ENCODE assay signal across 21 cellular contexts in the genomic region with DNA sequence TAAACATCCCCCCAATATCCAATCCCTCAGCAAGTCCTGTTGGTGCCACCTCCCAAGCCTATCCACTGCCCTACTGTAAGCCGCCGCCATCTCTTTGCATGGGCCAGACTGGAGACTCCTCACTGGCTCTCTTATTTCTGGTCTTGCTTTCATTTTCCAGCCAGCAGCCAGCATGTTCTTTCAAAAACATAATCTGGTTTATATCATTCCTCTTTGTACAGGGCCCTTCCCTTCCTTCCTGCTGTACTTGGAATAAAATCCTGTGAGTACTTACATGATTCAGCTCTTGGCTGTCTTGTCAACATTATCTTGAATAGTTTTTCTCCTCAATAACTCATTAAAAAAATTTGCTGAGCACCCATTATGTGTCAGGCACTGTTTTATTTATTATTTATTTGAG. TPM values are rescaled to one million over a fixed set of nuclear protein-coding genes. Genes with fewer than 3 reads are reported as not detected.
A peak's percentile ranks its signal among the peaks of the same experiment; 100 is the strongest.
DNase-seq lines count a peak whose midpoint lies in the region; ATAC-seq and TF ChIP-seq lines count a peak whose summit lies in the region.
"Had no signal": no experiment of that assay in that cellular context is flagged by ENCODE, and none has a peak within 500 bp of the region (broad histone marks: within the 10 kb centered on the region; RNA-seq: fewer than 3 reads in every experiment).

No MANE protein-coding gene starts in this region.

- H3K36me3 Mint-ChIP-seq in WTC11, result no peaks in the 10 kb centered on the region
- H3K36me3 Mint-ChIP-seq: stimulated activated naive B cell treated with anti-CD40 and anti-IgM and Interleukin-4, amounts not matched to agents 10 μg/mL and 1 μg/mL and 100 μg/mL, for 72 hours had no signal

- H3K9me3 ChIP-seq in mucosa of descending colon (no peaks in the 10 kb centered on the region), testis (no peaks in the 10 kb centered on the region)

- CTCF ChIA-PET in WTC11 (lab: Charles Lee), result interaction anchor here (0.8 to 4.7 kb wide), 4 partner anchors 9 to 25 kb away, joined by 3 to 23 read pairs (median 9); no protein-coding TSS in a partner anchor

- H3K27ac ChIP-seq in angular gyrus (ENCODE audit: low read depth, low read length) (peak overlapping the region; percentile 52), testis (no peak overlapping the region)
- H3K27ac ChIP-seq: VCaP had no signal

- H3K4me1 ChIP-seq in mucosa of descending colon (ENCODE audit: low read depth) (no peaks in the 10 kb centered on the region), testis (peaks cover 3% of the 10 kb centered on the region)

- H3K4me3 Mint-ChIP-seq in WTC11, result no peak overlapping the region
- H3K4me3 Mint-ChIP-seq: activated CD4-positive, alpha-beta memory T cell treated with anti-CD3 and anti-CD28 coated beads, Interleukin-2, amount 10 ng/mL, durations not matched to agents 7 days and 5 days; activated T-cell treated with anti-CD3 and anti-CD28 coated beads, Interleukin-2, amount 50 U/mL, for 72 hours; stimulated activated naive B cell treated with anti-CD40 and anti-IgM and Interleukin-4, amounts not matched to agents 10 μg/mL and 1 μg/mL and 100 μg/mL, for 72 hours; T-cell had no signal

- H3K36me3 ChIP-seq in mucosa of descending colon (ENCODE audit: low read depth) (no peaks in the 10 kb centered on the region), testis (ENCODE audit: low read depth, missing control alignments) (no peaks in the 10 kb centered on the region)

- peaks cover 4% of the 10 kb centered on the region; the same call in 1 of the 2 replicates for H3K27me3 Mint-ChIP-seq in WTC11 (ENCODE audit: low read depth)

- no peak overlapping the region for H3K27ac Mint-ChIP-seq in WTC11
- H3K27ac Mint-ChIP-seq: activated CD4-positive, alpha-beta memory T cell treated with anti-CD3 and anti-CD28 coated beads, Interleukin-2, amount 10 ng/mL, durations not matched to agents 7 days and 5 days; activated T-cell treated with anti-CD3 and anti-CD28 coated beads, Interleukin-2, amount 50 U/mL, for 72 hours; stimulated activated naive B cell treated with anti-CD40 and anti-IgM and Interleukin-4, amounts not matched to agents 10 μg/mL and 1 μg/mL and 100 μg/mL, for 72 hours; T-cell had no signal

- no peak for TF ChIP-seq POLR2A in testis (IDR thresholded peaks at IDR 0.05)

- WGBS in testis, 2 donors, result 61 to 76% methylated on average over 2 of the region's 2 CpGs

- no peak overlapping the region for H3K4me3 ChIP-seq in mucosa of descending colon
- H3K4me3 ChIP-seq in testis, result no peak overlapping the region

- H3K9me3 Mint-ChIP-seq in WTC11, result peaks cover 23% of the 10 kb centered on the region
- H3K9me3 Mint-ChIP-seq: activated CD4-positive, alpha-beta memory T cell treated with anti-CD3 and anti-CD28 coated beads, Interleukin-2, amount 10 ng/mL, durations not matched to agents 7 days and 5 days; T-cell had no signal

- intact Hi-C loops in Right ventricle myocardium superior (cut with DNase I) (no loop called here), mucosa of descending colon (cut with DNase I, micrococcal nuclease) (no loop called here), testis (cut with DNase I; ENCODE audit: low total_unique reads) (no loop called here)

- in situ Hi-C loops in GM13977 (cut with MboI; ENCODE audit: low pct_unique_long_range_greater_than_20kb, low sequenced_read_pairs, unreplicated experiment), result no loop called here

- H3K4me1 Mint-ChIP-seq in WTC11, result peaks cover 9% of the 10 kb centered on the region
- H3K4me1 Mint-ChIP-seq: stimulated activated naive B cell treated with anti-CD40 and anti-IgM and Interleukin-4, amounts not matched to agents 10 μg/mL and 1 μg/mL and 100 μg/mL, for 72 hours; T-cell had no signal

- ATAC-seq in Right ventricle myocardium superior (ENCODE audit: poor library complexity) (peak; percentile 78), mucosa of descending colon (peak; percentile 25), WTC11 (no peak)
- ATAC-seq: activated T-cell treated with anti-CD3 and anti-CD28 coated beads, Interleukin-2, amount 50 U/mL, for 72 hours; stimulated activated naive B cell treated with anti-CD40 and anti-IgM and Interleukin-4, amounts not matched to agents 10 μg/mL and 1 μg/mL and 100 μg/mL, for 72 hours; T-cell had no signal

- no peaks in the 10 kb centered on the region for H3K27me3 ChIP-seq in testis

- TF ChIP-seq CTCF in mucosa of descending colon (IDR thresholded peaks at IDR 0.05), result no peak
- TF ChIP-seq CTCF in testis (IDR thresholded peaks at IDR 0.05), result no peak
- no peak for TF ChIP-seq CTCF in GM13977 (IDR thresholded peaks at IDR 0.05; ENCODE audit: extremely low read depth, insufficient read depth, missing control alignments)
- TF ChIP-seq CTCF in WTC11 (IDR thresholded peaks at IDR 0.05), result no peak

- no peak for DNase-seq in Right ventricle myocardium superior
- DNase-seq in mucosa of descending colon, result no peak
- DNase-seq in testis, result peak; percentile 31
- DNase-seq in T-helper 2 cell, result no peak
- no peak for DNase-seq in GM13977 (ENCODE audit: low spot score)
- DNase-seq in WTC11 (ENCODE audit: low spot score), result no peak
- DNase-seq in NCI-H2029 (lab: John Stamatoyannopoulos, UW), result no peak
- DNase-seq: activated CD4-positive, alpha-beta memory T cell treated with anti-CD3 and anti-CD28 coated beads, Interleukin-2, amount 10 ng/mL, durations not matched to agents 7 days and 5 days; activated T-cell treated with anti-CD3 and anti-CD28 coated beads, Interleukin-2, amount 50 U/mL, for 72 hours; AML-193; GDM1; HCEC 1CT; head of caudate nucleus; NCI-H1436; NCI-H2227 treated with DMSO at 0.1 percent for 48 hours; stimulated activated naive B cell treated with anti-CD40 and anti-IgM and Interleukin-4, amounts not matched to agents 10 μg/mL and 1 μg/mL and 100 μg/mL, for 72 hours; T-cell had no signal

- POLR2A ChIA-PET in WTC11 (lab: Charles Lee), result no interaction called here

TF ChIP-seq in WTC11, 78 proteins besides CTCF, POLR2A, EP300 and RAD21:
- TF ChIP-seq GRHL2 (CRISPR knock-in tag; IDR thresholded peaks at IDR 0.05; ENCODE audit: insufficient replicate concordance, severe bottlenecking) (no peak), KAT7 (CRISPR knock-in tag; IDR thresholded peaks at IDR 0.05; ENCODE audit: borderline replicate concordance) (no peak), CBFB (CRISPR knock-in tag; IDR thresholded peaks at IDR 0.05; ENCODE audit: low read depth) (no peak)
- TF ChIP-seq, protein P1, sequence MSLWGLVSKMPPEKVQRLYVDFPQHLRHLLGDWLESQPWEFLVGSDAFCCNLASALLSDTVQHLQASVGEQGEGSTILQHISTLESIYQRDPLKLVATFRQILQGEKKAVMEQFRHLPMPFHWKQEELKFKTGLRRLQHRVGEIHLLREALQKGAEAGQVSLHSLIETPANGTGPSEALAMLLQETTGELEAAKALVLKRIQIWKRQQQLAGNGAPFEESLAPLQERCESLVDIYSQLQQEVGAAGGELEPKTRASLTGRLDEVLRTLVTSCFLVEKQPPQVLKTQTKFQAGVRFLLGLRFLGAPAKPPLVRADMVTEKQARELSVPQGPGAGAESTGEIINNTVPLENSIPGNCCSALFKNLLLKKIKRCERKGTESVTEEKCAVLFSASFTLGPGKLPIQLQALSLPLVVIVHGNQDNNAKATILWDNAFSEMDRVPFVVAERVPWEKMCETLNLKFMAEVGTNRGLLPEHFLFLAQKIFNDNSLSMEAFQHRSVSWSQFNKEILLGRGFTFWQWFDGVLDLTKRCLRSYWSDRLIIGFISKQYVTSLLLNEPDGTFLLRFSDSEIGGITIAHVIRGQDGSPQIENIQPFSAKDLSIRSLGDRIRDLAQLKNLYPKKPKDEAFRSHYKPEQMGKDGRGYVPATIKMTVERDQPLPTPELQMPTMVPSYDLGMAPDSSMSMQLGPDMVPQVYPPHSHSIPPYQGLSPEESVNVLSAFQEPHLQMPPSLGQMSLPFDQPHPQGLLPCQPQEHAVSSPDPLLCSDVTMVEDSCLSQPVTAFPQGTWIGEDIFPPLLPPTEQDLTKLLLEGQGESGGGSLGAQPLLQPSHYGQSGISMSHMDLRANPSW (CRISPR knock-in tag; conservative IDR thresholded peaks at IDR 0.05; ENCODE audit: low read depth), result no peak

RNA-seq across cellular contexts. Expression of a gene that starts 28.2 kb away (rescaled TPM):
- 3.0 TPM for total RNA-seq in Right ventricle myocardium superior
- 1 to 10 TPM; 2.2 to 6.9 (median 3.9) TPM for total RNA-seq in mucosa of descending colon
- 10 to 100 TPM in 1 of 2 donors, 1 to 10 TPM in 1; 4.2 to 13.8 TPM for total RNA-seq in testis
- polyA plus RNA-seq in testis (ENCODE audit: insufficient read depth, low read depth, low replicate concordance), result 5.4 TPM
- 0.46 to 1.1 TPM (median 0.73 TPM) in 3 replicates for total RNA-seq in WTC11 (2021)
- total RNA-seq: HT1080, osteocyte had no signal
